1 cellular context compared by ENCODE assay signal in the genomic region with DNA sequence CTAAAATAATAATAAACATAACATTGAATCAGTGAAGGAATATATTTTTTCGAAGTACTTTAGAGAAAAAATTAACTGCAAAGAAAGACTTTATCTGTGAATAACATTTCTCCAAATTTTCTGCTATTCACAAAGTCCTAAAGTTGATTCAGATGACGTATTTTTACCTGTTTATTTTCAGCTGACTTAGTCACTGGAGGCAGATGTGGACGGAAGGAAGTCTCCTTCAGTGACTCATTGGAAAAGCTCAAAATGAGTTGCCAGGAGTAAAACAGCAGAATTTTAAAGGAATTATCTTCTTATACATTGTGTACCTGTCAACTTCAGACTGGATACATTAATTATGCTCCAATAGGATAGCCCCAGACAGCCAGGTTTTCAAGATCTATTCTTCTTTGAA.
TF ChIP-seq lines count a peak whose summit lies in the region.

No MANE protein-coding gene starts in this region.

TF ChIP-seq in WTC11, 78 proteins besides CTCF, POLR2A, EP300 and RAD21:
- TF ChIP-seq ZNF317 (CRISPR knock-in tag; IDR thresholded peaks at IDR 0.05; ENCODE audit: borderline replicate concordance, low read depth), result no peak
